ENCODE assay signal across 8 cellular contexts in the genomic region with DNA sequence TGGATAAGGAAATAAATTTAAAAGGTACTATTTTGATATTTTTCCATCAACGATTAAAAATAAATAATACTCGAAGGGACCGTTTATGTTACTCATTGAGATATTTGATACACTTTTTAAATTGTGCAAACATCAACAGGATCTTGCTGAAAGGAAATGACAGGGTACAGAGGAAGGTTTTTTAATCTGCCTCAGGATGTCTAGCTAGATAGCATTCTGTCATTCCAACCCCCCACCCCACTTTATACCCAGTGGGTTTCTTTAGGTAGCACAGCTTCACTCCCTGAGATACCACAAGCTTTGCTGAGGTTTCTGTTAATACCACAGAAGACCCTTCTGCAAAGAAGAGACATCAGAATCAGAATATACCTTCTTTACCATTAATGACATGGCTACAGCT. TPM values are rescaled to one million over a fixed set of nuclear protein-coding genes. Genes with fewer than 3 reads are reported as not detected.
DNase-seq lines count a peak whose midpoint lies in the region; ATAC-seq and TF ChIP-seq lines count a peak whose summit lies in the region.

No MANE protein-coding gene starts in this region.

- peaks cover 0 to 8% of the 10 kb centered on the region in 2 donors for H3K9me3 ChIP-seq in right atrium auricular region
- no peaks in the 10 kb centered on the region for H3K9me3 ChIP-seq in aorta (ENCODE audit: control insufficient read depth, low read length)

- H3K27ac Mint-ChIP-seq in mesothelial cell of epicardium = peak overlapping the region; percentile 96

- ATAC-seq in Right ventricle myocardium inferior (no peak), aorta (ENCODE audit: low FRiP score) (peak; percentile 52), sciatic nerve (no peak)

- H3K4me1 ChIP-seq in right atrium auricular region (peaks cover 0 to 37% of the 10 kb centered on the region in 2 donors), aorta (ENCODE audit: control insufficient read depth in 1 of 2, insufficient read depth in 2 of 2, low read length in 2 of 2) (peaks cover 3 to 4% of the 10 kb centered on the region in 2 donors)

- H3K4me3 ChIP-seq in right atrium auricular region = peak overlapping the region; percentile 84 to 91
- peak overlapping the region; percentile 66 to 69 for H3K4me3 ChIP-seq in cardiac fibroblast (replicated peaks in 1 of 2; ENCODE audit: low read depth in 2 of 2, low read length in 2 of 2)
- peak overlapping the region; percentile 68 to 89 for H3K4me3 ChIP-seq in aorta (ENCODE audit: low read length in 2 of 2)

- H3K4me3 Mint-ChIP-seq in mesothelial cell of epicardium = peak overlapping the region; percentile 89

- intact Hi-C loops in Right ventricle myocardium inferior (cut with DNase I) = loop anchor here (1.0 to 5.0 kb wide), 6 partner anchors 18 to 538 kb away; partner anchors contain the start of genes LTV1 and PLAGL1
- intact Hi-C loops in aorta (cut with DNase I) = loop anchor here (5.0 to 10.0 kb wide), 6 partner anchors 64 to 333 kb away; partner anchors contain the start of gene LTV1 (in 2 of the 2)
- intact Hi-C loops in sciatic nerve (cut with DNase I) = no loop called here

- TF ChIP-seq CTCF in right atrium auricular region (IDR thresholded peaks at IDR 0.05) (no peak), cardiac fibroblast (IDR thresholded peaks at IDR 0.05; ENCODE audit: low read depth, low read length) (no peak), mesothelial cell of epicardium (IDR thresholded peaks at IDR 0.05; ENCODE audit: unreplicated experiment) (no peak)

- H3K27me3 ChIP-seq in right atrium auricular region (no peaks in the 10 kb centered on the region), aorta (ENCODE audit: control insufficient read depth in 1 of 2, insufficient read depth in 2 of 2, low read length in 1 of 2) (no peaks in the 10 kb centered on the region)

- H3K36me3 Mint-ChIP-seq in mesothelial cell of epicardium = peaks cover 18% of the 10 kb centered on the region

- H3K27ac ChIP-seq in right atrium auricular region (peak overlapping the region; percentile 94), aorta (ENCODE audit: low read depth in 1 of 2, low read length in 2 of 2) (peak overlapping the region; percentile 73 to 95)

- DNase-seq in right atrium auricular region (ENCODE audit: low spot score) (no peak), Right ventricle myocardium inferior (ENCODE audit: missing footprints) (no peak), cardiac fibroblast (ENCODE audit: low read depth in 2 of 2) (peak in 1 of 2 donors; percentile 45), mesothelial cell of epicardium (ENCODE audit: low spot score in 2 of 2, unreplicated experiment in 2 of 2) (no peak), aorta (no peak), erythroblast (lab: John Stamatoyannopoulos, UW) (no peak), sciatic nerve (ENCODE audit: low spot score) (no peak), NCI-H1048 (lab: John Stamatoyannopoulos, UW) (no peak)

- no peak for TF ChIP-seq POLR2A in erythroblast (IDR thresholded peaks at IDR 0.05; ENCODE audit: low read length)

- no peaks in the 10 kb centered on the region for H3K27me3 Mint-ChIP-seq in mesothelial cell of epicardium (ENCODE audit: low read depth)

- peaks cover 52% of the 10 kb centered on the region for H3K4me1 Mint-ChIP-seq in mesothelial cell of epicardium

- H3K36me3 ChIP-seq in right atrium auricular region = no peaks in the 10 kb centered on the region
- no peaks in the 10 kb centered on the region for H3K36me3 ChIP-seq in aorta (ENCODE audit: control insufficient read depth in 1 of 2, insufficient read depth in 2 of 2, low read length in 1 of 2)

- H3K9me3 Mint-ChIP-seq in mesothelial cell of epicardium = peaks cover 22% of the 10 kb centered on the region

- 0% methylated on average over 3 of the region's 3 CpGs for WGBS in aorta, 2 donors

RNA-seq across cellular contexts. Expression of gene PHACTR2, which starts 1.2 kb away (rescaled TPM):
- total RNA-seq in right atrium auricular region = 10 to 100 TPM; 47.6 to 54.4 TPM
- 75.9 TPM for total RNA-seq in Right ventricle myocardium inferior
- total RNA-seq in mesothelial cell of epicardium = 117 to 125 TPM (median 124 TPM) in 3 replicates
- total RNA-seq in aorta = 10 to 100 TPM; 87.1 to 96.8 TPM
- 10 to 100 TPM; 15.3 TPM for polyA plus RNA-seq in aorta
- 141 TPM for total RNA-seq in sciatic nerve
